In the genomic region with DNA sequence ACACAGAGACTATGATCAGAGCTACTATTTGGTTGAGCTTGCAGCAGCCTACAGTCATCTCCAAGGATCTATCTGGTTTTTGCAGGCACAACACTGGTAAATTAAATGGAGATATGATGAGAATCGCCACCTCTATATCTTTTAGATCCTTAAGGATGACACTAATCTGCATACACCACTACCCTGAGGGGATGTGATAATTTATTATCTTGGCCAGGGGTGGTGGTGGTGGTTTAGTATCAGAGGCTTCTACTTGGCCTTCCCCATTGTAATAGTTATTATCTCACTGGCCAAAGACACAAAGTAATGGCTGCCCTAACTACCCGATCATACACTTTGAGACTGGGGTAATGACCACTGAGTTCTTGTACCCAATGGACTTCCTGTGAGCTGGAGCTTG, we compare ENCODE assay signal across 7 cellular contexts. TPM values are rescaled to one million over a fixed set of nuclear protein-coding genes. Genes with fewer than 3 reads are reported as not detected.
"Had no signal": no experiment of that assay in that cellular context is flagged by ENCODE, and none has a peak within 500 bp of the region (broad histone marks: within the 10 kb centered on the region; RNA-seq: fewer than 3 reads in every experiment).

No MANE protein-coding gene starts in this region.

- H3K27ac Mint-ChIP-seq: GM23338, H9 had no signal

- DNase-seq: H9, HCEC 1CT, IMR-90, KBM-7 had no signal

- H3K9me3 Mint-ChIP-seq: GM23338 had no signal

- ATAC-seq: GM23338 had no signal

- FAIRE-seq: H1, H54 had no signal

- H3K4me3 Mint-ChIP-seq: GM23338, H9 had no signal

RNA-seq across cellular contexts. Expression of a gene that starts 21.2 kb away (rescaled TPM):
- total RNA-seq: IMR-90 had no signal
